Comparison of ENCODE assay signal across 1 cellular context in genomic region chr1:115668579-115668978, GRCh38.
A peak's percentile ranks its signal among the peaks of the same experiment; 100 is the strongest.
TF ChIP-seq lines count a peak whose summit lies in the region.

No MANE protein-coding gene starts in this region.

TF ChIP-seq in K562, 482 proteins besides CTCF, POLR2A, EP300 and RAD21 (continued from another document):
- TF ChIP-seq THRA (IDR thresholded peaks at IDR 0.05) (no peak), NBN (IDR thresholded peaks at IDR 0.05; ENCODE audit: low read depth) (0 out of 2 replicates have a peak, but pooled peaks have one; percentile 30), MAFG (tag; conservative IDR thresholded peaks at IDR 0.05) (no peak), CLOCK (CRISPR knock-in tag; IDR thresholded peaks at IDR 0.05; ENCODE audit: borderline replicate concordance) (no peak), ZNF639 (CRISPR knock-in tag; conservative IDR thresholded peaks at IDR 0.05 in 1 of 2, IDR thresholded peaks at IDR 0.05 in 1 of 2) (peak in 1 of 2 experiments; percentile 49; a peak in 1 of 4 replicates), GTF2F1 (IDR thresholded peaks at IDR 0.05; ENCODE audit: low read depth, low read length) (no peak), ZNF586 (CRISPR knock-in tag; conservative IDR thresholded peaks at IDR 0.05) (no peak), BRCA1 (IDR thresholded peaks at IDR 0.05) (no peak), BRCA1 (CRISPR knock-in tag; IDR thresholded peaks at IDR 0.05) (no peak), ZNF232 (CRISPR knock-in tag; IDR thresholded peaks at IDR 0.05) (no peak), MYBL2 (IDR thresholded peaks at IDR 0.05; ENCODE audit: low read depth) (no peak), MYBL2 (CRISPR knock-in tag; IDR thresholded peaks at IDR 0.05; ENCODE audit: borderline replicate concordance) (no peak), MAFK (IDR thresholded peaks at IDR 0.05; ENCODE audit: low read length) (no peak)
